In genomic region chr15:88016373-88016772, GRCh38 we compare ENCODE assay signal across 19 cellular contexts.
DNase-seq lines count a peak whose midpoint lies in the region; ATAC-seq and TF ChIP-seq lines count a peak whose summit lies in the region.
"Had no signal": no experiment of that assay in that cellular context is flagged by ENCODE, and none has a peak within 500 bp of the region (broad histone marks: within the 10 kb centered on the region; RNA-seq: fewer than 3 reads in every experiment).

No MANE protein-coding gene starts in this region.

- POLR2A ChIA-PET in WTC11 (lab: Charles Lee) = interaction anchor here (0.6 kb wide), 1 partner anchor 557 kb away, joined by 4 read pairs; no protein-coding TSS in a partner anchor

- H3K9me3 ChIP-seq in BLaER1 (no peaks in the 10 kb centered on the region), tibial artery (no peaks in the 10 kb centered on the region)
- H3K9me3 ChIP-seq: A549 had no signal

- H3K9ac ChIP-seq in BLaER1 = no peak overlapping the region
- H3K9ac ChIP-seq: KMS-11 had no signal

- intact Hi-C loops in tibial artery (cut with DNase I; ENCODE audit: low total_unique reads) = loop anchor here (5.0 kb wide), 1 partner anchor 114 kb away; no protein-coding TSS in a partner anchor

- H3K36me3 ChIP-seq in BLaER1 = no peaks in the 10 kb centered on the region
- H3K36me3 ChIP-seq in tibial artery = no peaks in the 10 kb centered on the region

- CTCF ChIA-PET in WTC11 (lab: Charles Lee) = interaction anchor here (0.6 to 3.1 kb wide), 2 partner anchors 12 to 61 kb away, joined by 3 to 17 read pairs; no protein-coding TSS in a partner anchor

- H3K36me3 Mint-ChIP-seq in WTC11 (no peaks in the 10 kb centered on the region), nephron (ENCODE audit: low read depth) (no peaks in the 10 kb centered on the region)

- no peaks in the 10 kb centered on the region for H3K27me3 ChIP-seq in BLaER1
- H3K27me3 ChIP-seq in tibial artery = no peaks in the 10 kb centered on the region

- no peaks in the 10 kb centered on the region for H3K27me3 Mint-ChIP-seq in WTC11 (ENCODE audit: low read depth)
- peaks cover 8% of the 10 kb centered on the region for H3K27me3 Mint-ChIP-seq in nephron (ENCODE audit: low read depth)
- H3K27me3 Mint-ChIP-seq: B cell had no signal

- no peaks in the 10 kb centered on the region for H4K20me1 ChIP-seq in BLaER1

- H3K4me3 ChIP-seq in BLaER1 (no peak overlapping the region), tibial artery (no peak overlapping the region)
- H3K4me3 ChIP-seq: A549 had no signal

- ATAC-seq in WTC11 = no peak
- no peak for ATAC-seq in GM18909 (IDR thresholded peaks at IDR 0.05; ENCODE audit: poor library complexity, unreplicated experiment)
- ATAC-seq: A549, HCT116 had no signal

- H3K27ac ChIP-seq in BLaER1 (no peak overlapping the region), tibial artery (peak overlapping the region; percentile 58 to 74)
- H3K27ac ChIP-seq: 22Rv1, A549, C4-2B, HL-60, KMS-11 had no signal

- TF ChIP-seq CTCF in WTC11 (IDR thresholded peaks at IDR 0.05) (no peak), nephron (IDR thresholded peaks at IDR 0.05; ENCODE audit: unreplicated experiment in 3 of 3) (no peak), tibial artery (IDR thresholded peaks at IDR 0.05) (no peak)

- H3K4me1 ChIP-seq in BLaER1 (peaks cover 18% of the 10 kb centered on the region), tibial artery (peaks cover 0 to 73% (median 42%) of the 10 kb centered on the region in 4 donors)
- H3K4me1 ChIP-seq: A549 had no signal

- H3K9me3 Mint-ChIP-seq in WTC11 = peaks cover 2% of the 10 kb centered on the region
- peaks cover 2% of the 10 kb centered on the region for H3K9me3 Mint-ChIP-seq in nephron
- H3K9me3 Mint-ChIP-seq: CD4-positive, alpha-beta T cell; HFFc6 had no signal

- DNase-seq in WTC11 (ENCODE audit: low spot score) = no peak
- DNase-seq in tibial artery = no peak
- no peak for DNase-seq in dermis blood vessel endothelial cell
- DNase-seq in AML-193 (lab: John Stamatoyannopoulos, UW) = no peak
- DNase-seq: CD4-positive, alpha-beta T cell; DMS153; DMS79; GF-D8; HFFc6 had no signal

- H3K4me2 ChIP-seq in BLaER1 = peak overlapping the region; percentile 48
- H3K4me2 ChIP-seq: A549, KMS-11 had no signal

- H3K27ac Mint-ChIP-seq in WTC11 (no peak overlapping the region), nephron (peak overlapping the region in 2 of 3 experiments; percentile 66 to 98)
- H3K27ac Mint-ChIP-seq: B cell; CD4-positive, alpha-beta T cell; HFFc6 had no signal

- H3K4me1 Mint-ChIP-seq in WTC11 (peaks cover 31% of the 10 kb centered on the region), nephron (peaks cover 51% of the 10 kb centered on the region)
- H3K4me1 Mint-ChIP-seq: B cell had no signal

- H3K4me3 Mint-ChIP-seq in WTC11 (no peak overlapping the region), nephron (no peak overlapping the region)
- H3K4me3 Mint-ChIP-seq: B cell; CD4-positive, alpha-beta T cell; HFFc6 had no signal

TF ChIP-seq in WTC11, 78 proteins besides CTCF, POLR2A, EP300 and RAD21:
- TF ChIP-seq ZBTB21 (CRISPR knock-in tag; IDR thresholded peaks at IDR 0.05; ENCODE audit: borderline replicate concordance) = no peak
- peak; percentile 52; the same call in 1 of the 2 replicates for TF ChIP-seq ZNF423 (CRISPR knock-in tag; IDR thresholded peaks at IDR 0.05)
TF ChIP-seq in WTC11: peak in this region for 1.
